13 cellular contexts compared by ENCODE assay signal in the genomic region with DNA sequence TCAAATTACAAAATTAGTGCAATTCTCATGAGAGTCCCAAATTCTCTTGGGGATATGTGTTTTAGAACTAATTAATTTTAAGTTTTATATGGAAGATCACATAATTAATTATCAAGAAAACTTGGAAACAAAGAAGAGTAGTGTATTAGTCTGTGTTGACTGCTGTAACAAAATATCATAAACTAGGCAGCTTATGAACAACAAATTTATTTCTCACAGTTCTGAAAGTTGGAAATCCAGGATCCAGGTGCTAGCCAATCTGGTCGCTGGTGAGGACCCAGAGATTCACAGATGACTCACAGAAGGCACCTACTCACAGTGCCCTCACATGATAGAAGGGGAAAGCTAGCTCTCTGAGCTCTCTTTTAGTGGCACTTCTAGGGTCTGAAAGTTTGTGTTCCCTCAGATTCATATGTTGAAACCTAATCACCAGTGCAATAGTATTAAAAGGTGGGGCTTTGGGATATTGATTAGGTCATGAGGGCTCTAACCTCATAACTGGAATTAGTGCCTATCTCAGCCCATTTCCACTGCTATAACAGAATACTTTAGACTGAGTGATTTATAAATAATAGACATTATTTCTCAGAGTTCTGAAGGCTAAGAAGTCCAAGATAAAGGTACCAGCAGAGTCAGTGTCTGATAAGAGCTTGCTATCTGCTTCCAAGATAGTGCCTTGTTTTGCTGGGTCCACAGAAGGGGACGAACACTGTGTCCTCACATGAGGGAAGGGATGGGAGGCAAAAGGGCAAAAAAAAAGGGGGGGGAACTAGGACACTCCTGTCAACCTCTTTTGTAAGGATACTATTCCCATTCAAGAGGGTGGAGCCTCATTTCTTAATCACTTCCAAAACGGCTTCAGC. TPM values are rescaled to one million over a fixed set of nuclear protein-coding genes. Genes with fewer than 3 reads are reported as not detected.
A peak's percentile ranks its signal among the peaks of the same experiment; 100 is the strongest.
DNase-seq lines count a peak whose midpoint lies in the region; ATAC-seq, FAIRE-seq and TF ChIP-seq lines count a peak whose summit lies in the region.
"Had no signal": no experiment of that assay in that cellular context is flagged by ENCODE, and none has a peak within 500 bp of the region (broad histone marks: within the 10 kb centered on the region; RNA-seq: fewer than 3 reads in every experiment).

No MANE protein-coding gene starts in this region.

- H3K9me3 ChIP-seq in BLaER1 treated with 17β-estradiol and CSF1 and Interleukin-3, amounts not matched to agents 10 nM and 100 nM (replicated peaks in 1 of 11): peaks cover 7 to 23% (median 14%) of the 10 kb centered on the region in 11 experiments
- H3K9me3 ChIP-seq in mammary epithelial cell (replicated peaks; ENCODE audit: insufficient read depth, low read length): no peaks in the 10 kb centered on the region

- H2AFZ ChIP-seq in mammary epithelial cell (ENCODE audit: low read depth, low read length): peak overlapping the region; percentile 56

- FAIRE-seq in urothelium cell line (lab: Jason Lieb, UNC): no peak
- FAIRE-seq: RCC 7860 had no signal

- in situ Hi-C loops in mammary epithelial cell (cut with MboI; ENCODE audit: low sequenced_read_pairs in 2 of 2): loop anchor here (10.0 kb wide), 1 partner anchor 45 kb away; no protein-coding TSS in a partner anchor

- peaks cover 0 to 16% (median 2%) of the 10 kb centered on the region in 11 experiments; a peak in 7 of 22 replicates for H3K36me3 ChIP-seq in BLaER1 treated with 17β-estradiol and CSF1 and Interleukin-3, amounts not matched to agents 10 nM and 100 nM
- no peaks in the 10 kb centered on the region for H3K36me3 ChIP-seq in mammary epithelial cell (ENCODE audit: insufficient read depth, low read length)

- TF ChIP-seq CTCF in mammary epithelial cell (conservative IDR thresholded peaks at IDR 0.05 in 1 of 2, IDR thresholded peaks at IDR 0.05 in 1 of 2; ENCODE audit: extremely low read depth in 1 of 2, insufficient read depth in 1 of 2, low read depth in 1 of 2, low read length in 2 of 2) (no peak), neural crest cell (conservative IDR thresholded peaks at IDR 0.05) (no peak), glutamatergic neuron (IDR thresholded peaks at IDR 0.05; ENCODE audit: partially characterized antibody, unreplicated experiment) (no peak)

- peak; percentile 25 for DNase-seq in HT-29 (ENCODE audit: low spot score)
- DNase-seq in mammary epithelial cell: peak; percentile 55
- no peak for DNase-seq in neural crest cell (ENCODE audit: low read depth, low spot score)
- DNase-seq in glutamatergic neuron: no peak
- no peak for DNase-seq in NAMALWA (ENCODE audit: low spot score)
- no peak for DNase-seq in urothelium cell line (ENCODE audit: low spot score)
- DNase-seq: activated naive CD8-positive, alpha-beta T cell treated with anti-CD3 and anti-CD28 coated beads, Interleukin-2, amount 10 ng/mL, durations not matched to agents 7 days and 5 days; occipital lobe had no signal

- H3K79me2 ChIP-seq in mammary epithelial cell (ENCODE audit: insufficient read depth, low read length): peaks cover 45% of the 10 kb centered on the region

- H3K27ac ChIP-seq in BLaER1 treated with 17β-estradiol and CSF1 and Interleukin-3, amounts not matched to agents 10 nM and 100 nM: no peak overlapping the region
- H3K27ac ChIP-seq in mammary epithelial cell (ENCODE audit: insufficient read depth, low read depth, low read length): peak overlapping the region; percentile 79

- intact Hi-C loops in mammary epithelial cell (cut with micrococcal nuclease): loop anchor here (1.0 to 10.0 kb wide), 3 partner anchors 13 to 345 kb away; no protein-coding TSS in a partner anchor

- H3K9me3 Mint-ChIP-seq in neural crest cell (peaks cover 5% of the 10 kb centered on the region), glutamatergic neuron (ENCODE audit: unreplicated experiment) (peaks cover 7% of the 10 kb centered on the region)
- H3K9me3 Mint-ChIP-seq: activated naive CD8-positive, alpha-beta T cell treated with anti-CD3 and anti-CD28 coated beads, Interleukin-2, amount 10 ng/mL, durations not matched to agents 7 days and 5 days; central memory CD8-positive, alpha-beta T cell; effector memory CD8-positive, alpha-beta T cell had no signal

- peak overlapping the region; percentile 49 for H3K4me3 Mint-ChIP-seq in neural crest cell
- no peak overlapping the region for H3K4me3 Mint-ChIP-seq in glutamatergic neuron (ENCODE audit: unreplicated experiment)

- H3K4me1 Mint-ChIP-seq in neural crest cell: peaks cover 42% of the 10 kb centered on the region
- H3K4me1 Mint-ChIP-seq in glutamatergic neuron (ENCODE audit: low read depth, unreplicated experiment): peaks cover 23% of the 10 kb centered on the region

- no peak for ATAC-seq in HG03045 (IDR thresholded peaks at IDR 0.05; ENCODE audit: unreplicated experiment)

- H3K27ac Mint-ChIP-seq in neural crest cell (ENCODE audit: unreplicated experiment) (peak overlapping the region; percentile 53), glutamatergic neuron (ENCODE audit: unreplicated experiment) (no peak overlapping the region)

- WGBS in mammary epithelial cell (ENCODE audit: low coverage, missing lambda C conversion rate): 59% methylated on average over 3 of the region's 3 CpGs

- H3K36me3 Mint-ChIP-seq in neural crest cell (ENCODE audit: low read depth) (peaks cover 5% of the 10 kb centered on the region), glutamatergic neuron (ENCODE audit: unreplicated experiment) (no peaks in the 10 kb centered on the region)

- peaks cover 26 to 32% (median 28%) of the 10 kb centered on the region in 11 experiments for H4K20me1 ChIP-seq in BLaER1 treated with 17β-estradiol and CSF1 and Interleukin-3, amounts not matched to agents 10 nM and 100 nM
- peaks cover 19% of the 10 kb centered on the region for H4K20me1 ChIP-seq in mammary epithelial cell (ENCODE audit: insufficient read depth, low read length)

- H3K27me3 ChIP-seq in BLaER1 treated with 17β-estradiol and CSF1 and Interleukin-3, amounts not matched to agents 10 nM and 100 nM: no peaks in the 10 kb centered on the region
- no peaks in the 10 kb centered on the region for H3K27me3 ChIP-seq in mammary epithelial cell (ENCODE audit: insufficient read depth, low read length)

- dilution Hi-C loops in mammary epithelial cell (cut with HindIII; ENCODE audit: low sequenced_read_pairs): loop anchor here (10.0 kb wide), 1 partner anchor 55 kb away; no protein-coding TSS in a partner anchor

- CTCF ChIA-PET in mammary epithelial cell (lab: Charles Lee; ENCODE audit: low non-redundant PET): interaction anchor here (0.6 kb wide), 1 partner anchor 51 kb away, joined by 3 read pairs; no protein-coding TSS in a partner anchor

- no TSS peak for BruUV-seq in mammary epithelial cell (replicated peaks; lab: Mats Ljungman, UMichigan)

- H3K9ac ChIP-seq in BLaER1 treated with 17β-estradiol and CSF1 and Interleukin-3, amounts not matched to agents 10 nM and 100 nM: no peak overlapping the region
- peak overlapping the region; percentile 42 for H3K9ac ChIP-seq in mammary epithelial cell (ENCODE audit: insufficient read depth, low read length)

- H3K27me3 Mint-ChIP-seq in neural crest cell (ENCODE audit: low read depth) (no peaks in the 10 kb centered on the region), glutamatergic neuron (ENCODE audit: unreplicated experiment) (peaks cover 1% of the 10 kb centered on the region)
- H3K27me3 Mint-ChIP-seq: activated naive CD8-positive, alpha-beta T cell treated with anti-CD3 and anti-CD28 coated beads, Interleukin-2, amount 10 ng/mL, durations not matched to agents 7 days and 5 days; central memory CD8-positive, alpha-beta T cell; effector memory CD8-positive, alpha-beta T cell had no signal

- peak overlapping the region in 1 of 10 experiments; percentile 78; a peak in 1 of 20 replicates for H3K4me3 ChIP-seq in BLaER1 treated with 17β-estradiol and CSF1 and Interleukin-3, amounts not matched to agents 10 nM and 100 nM
- H3K4me3 ChIP-seq in mammary epithelial cell (replicated peaks in 1 of 3; ENCODE audit: insufficient read depth in 1 of 3, low read depth in 2 of 3, low read length in 3 of 3): no peak overlapping the region

- H3K4me1 ChIP-seq in BLaER1 treated with 17β-estradiol and CSF1 and Interleukin-3, amounts not matched to agents 10 nM and 100 nM: peaks cover 23 to 36% (median 31%) of the 10 kb centered on the region in 10 experiments
- H3K4me1 ChIP-seq in mammary epithelial cell (ENCODE audit: insufficient read depth, low read length): peaks cover 33% of the 10 kb centered on the region

- H3K4me2 ChIP-seq in BLaER1 treated with 17β-estradiol and CSF1 and Interleukin-3, amounts not matched to agents 10 nM and 100 nM: peak overlapping the region in 7 of 11 experiments; percentile 13 to 85 (median 80); a peak in 9 of 22 replicates
- H3K4me2 ChIP-seq in mammary epithelial cell (ENCODE audit: insufficient read depth, low read depth, low read length): peak overlapping the region; percentile 64

RNA-seq across cellular contexts. Expression of a gene that starts 1.5 kb away (rescaled TPM):
- total RNA-seq in HT-29 (2014; rRNA removed; shearing (Covaris generic)): 105 and 116 TPM in 2 replicates
- total RNA-seq in mammary epithelial cell (10 to 100 TPM; 37.8 to 84.0 TPM), neural crest cell (142 and 148 TPM in 2 replicates), glutamatergic neuron (ENCODE audit: unreplicated experiment) (129 TPM)
- 21.3 TPM for polyA plus RNA-seq in mammary epithelial cell
- 2.6 TPM for polyA minus RNA-seq in mammary epithelial cell

RNA-seq across cellular contexts. Expression of a gene that starts 34.0 kb away (rescaled TPM):
- 30.0 and 31.0 TPM in 2 replicates for total RNA-seq in HT-29 (2014; rRNA removed; shearing (Covaris generic))
- total RNA-seq in mammary epithelial cell (10 to 100 TPM; 37.1 to 51.8 TPM), neural crest cell (79.4 and 83.1 TPM in 2 replicates), glutamatergic neuron (ENCODE audit: unreplicated experiment) (51.1 TPM)
- 32.5 TPM for polyA plus RNA-seq in mammary epithelial cell
- 50.8 TPM for polyA minus RNA-seq in mammary epithelial cell

Comparison
In these comparisons a context has a peak if more than half of its experiments do, and no peak if none do; other contexts are left out.
1. DNase-seq: peak in HT-29 (single experiment) and mammary epithelial cell (single experiment); none in neural crest cell (single experiment), glutamatergic neuron (single experiment), NAMALWA (single experiment) and urothelium cell line (single experiment).